In genomic region chr11:134022748-134023147, GRCh38 we compare ENCODE assay signal across 14 cellular contexts.
"Had no signal": no experiment of that assay in that cellular context is flagged by ENCODE, and none has a peak within 500 bp of the region (broad histone marks: within the 10 kb centered on the region; RNA-seq: fewer than 3 reads in every experiment).

No MANE protein-coding gene starts in this region.

- H3K36me3 Mint-ChIP-seq: type B pancreatic cell had no signal

- DNase-seq: activated CD4-positive, alpha-beta memory T cell treated with anti-CD3 and anti-CD28 coated beads, Interleukin-2, amount 10 ng/mL, durations not matched to agents 7 days and 5 days; activated CD4-positive, alpha-beta T cell treated with anti-CD3 and anti-CD28 coated beads for 48 hours; activated effector memory CD4-positive, alpha-beta T cell treated with Interleukin-2 at 50 U/mL for 16 hours; activated naive CD4-positive, alpha-beta T cell treated with anti-CD3 and anti-CD28 coated beads, Interleukin-2, amount 50 U/mL, for 16 hours; activated naive CD8-positive, alpha-beta T cell treated with anti-CD3 and anti-CD28 coated beads, Interleukin-2, amount 50 U/mL, for 24 hours; activated T-cell treated with anti-CD3 and anti-CD28 coated beads, Interleukin-2, amount 50 U/mL, for 72 hours; mesenchymal stem cell; mucosa of descending colon; nephron progenitor cell; right cardiac atrium; stimulated activated CD4-positive, alpha-beta T cell treated with anti-CD3 and anti-CD28 coated beads, Interleukin-4, amount 100 ng/mL, for 24 hours; stimulated activated naive CD4-positive, alpha-beta T cell treated with Interleukin-2 at 50 U/mL for 16 hours had no signal

- H3K4me3 Mint-ChIP-seq: activated CD4-positive, alpha-beta memory T cell treated with anti-CD3 and anti-CD28 coated beads, Interleukin-2, amount 10 ng/mL, durations not matched to agents 7 days and 5 days; activated naive CD8-positive, alpha-beta T cell treated with anti-CD3 and anti-CD28 coated beads, Interleukin-2, amount 50 U/mL, for 24 hours; activated T-cell treated with anti-CD3 and anti-CD28 coated beads, Interleukin-2, amount 50 U/mL, for 72 hours; nephron progenitor cell; type B pancreatic cell had no signal

- H3K27me3 Mint-ChIP-seq: activated naive CD8-positive, alpha-beta T cell treated with anti-CD3 and anti-CD28 coated beads, Interleukin-2, amount 50 U/mL, for 24 hours had no signal

- ATAC-seq: activated naive CD8-positive, alpha-beta T cell treated with anti-CD3 and anti-CD28 coated beads, Interleukin-2, amount 50 U/mL, for 24 hours; activated T-cell treated with anti-CD3 and anti-CD28 coated beads, Interleukin-2, amount 50 U/mL, for 72 hours; gastroesophageal sphincter; mucosa of descending colon; right cardiac atrium had no signal

- H3K27ac Mint-ChIP-seq: activated CD4-positive, alpha-beta memory T cell treated with anti-CD3 and anti-CD28 coated beads, Interleukin-2, amount 10 ng/mL, durations not matched to agents 7 days and 5 days; activated naive CD8-positive, alpha-beta T cell treated with anti-CD3 and anti-CD28 coated beads, Interleukin-2, amount 50 U/mL, for 24 hours; activated T-cell treated with anti-CD3 and anti-CD28 coated beads, Interleukin-2, amount 50 U/mL, for 72 hours; nephron progenitor cell; type B pancreatic cell had no signal

- H3K9me3 Mint-ChIP-seq: activated CD4-positive, alpha-beta memory T cell treated with anti-CD3 and anti-CD28 coated beads, Interleukin-2, amount 10 ng/mL, durations not matched to agents 7 days and 5 days; activated naive CD8-positive, alpha-beta T cell treated with anti-CD3 and anti-CD28 coated beads, Interleukin-2, amount 50 U/mL, for 24 hours; activated T-cell treated with anti-CD3 and anti-CD28 coated beads, Interleukin-2, amount 50 U/mL, for 72 hours; nephron progenitor cell; type B pancreatic cell had no signal
